ENCODE assay signal across 8 cellular contexts in genomic region chr9:133163559-133164208, GRCh38. TPM values are rescaled to one million over a fixed set of nuclear protein-coding genes. Genes with fewer than 3 reads are reported as not detected.
DNase-seq lines count a peak whose midpoint lies in the region; ATAC-seq, FAIRE-seq and TF ChIP-seq lines count a peak whose summit lies in the region.

Gene GBGT1 (minus strand): TSS chr9:133163914. CDS start chr9:133162412, 1,502 bp downstream.

- H3F3A ChIP-seq in neural cell (ENCODE audit: insufficient read depth, low read length, poor library complexity, severe bottlenecking) = no peaks in the 10 kb centered on the region

- H3K4me1 Mint-ChIP-seq in activated T-cell treated with anti-CD3 and anti-CD28 coated beads, Interleukin-2, amount 50 U/mL, for 4 hours (ENCODE audit: low read depth) = peaks cover 5% of the 10 kb centered on the region

- no peaks in the 10 kb centered on the region for H3K36me3 ChIP-seq in Karpas-422 (ENCODE audit: insufficient read depth, low read length)
- H3K36me3 ChIP-seq in neural cell (ENCODE audit: insufficient read depth, low read length) = no peaks in the 10 kb centered on the region

- peak within 1 kb of the TSS; percentile 63 for H3K4me3 ChIP-seq in Karpas-422 (ENCODE audit: low read length)
- H3K4me3 ChIP-seq in neural cell (ENCODE audit: low read length) = peak within 1 kb of the TSS; percentile 30

- H3K4me2 ChIP-seq in Karpas-422 (ENCODE audit: low read depth, low read length, poor library complexity, severe bottlenecking) (peak within 1 kb of the TSS; percentile 81), neural cell (ENCODE audit: low read length) (no peak within 1 kb of the TSS)

- no peaks in the 10 kb centered on the region for H3K9me2 ChIP-seq in Karpas-422 (replicated peaks; ENCODE audit: insufficient read depth, low read length)
- H3K9me2 ChIP-seq in neural cell (ENCODE audit: insufficient read depth, low read length) = no peaks in the 10 kb centered on the region

- H3K79me2 ChIP-seq in Karpas-422 (ENCODE audit: low read length) (no peaks in the 10 kb centered on the region), neural cell (replicated peaks; ENCODE audit: insufficient read depth, low read length) (no peaks in the 10 kb centered on the region)

- peak; percentile 41 for DNase-seq in NCI-H748 (lab: John Stamatoyannopoulos, UW; ENCODE audit: unreplicated experiment)
- no peak for DNase-seq in NCI-H748 treated with DMSO at 0.1 percent for 48 hours (lab: John Stamatoyannopoulos, UW)
- DNase-seq in Karpas-422 = peak; percentile 78
- DNase-seq in activated T-cell treated with anti-CD3 and anti-CD28 coated beads, Interleukin-2, amount 50 U/mL, for 4 hours = no peak
- peak; percentile 70 to 81 for DNase-seq in frontal cortex (ENCODE audit: low spot score in 2 of 2)
- no peak for DNase-seq in occipital lobe (lab: John Stamatoyannopoulos, UW)
- DNase-seq in cortex of kidney (lab: John Stamatoyannopoulos, UW) = no peak

- peak; percentile 73 to 76 for ATAC-seq in activated T-cell treated with anti-CD3 and anti-CD28 coated beads, Interleukin-2, amount 50 U/mL, for 4 hours

- FAIRE-seq in frontal cortex (lab: Jason Lieb, UNC) = no peak

- H3K4me1 ChIP-seq in Karpas-422 (ENCODE audit: low read length) = peaks cover 25% of the 10 kb centered on the region

- TF ChIP-seq RAD21 in neural cell (conservative IDR thresholded peaks at IDR 0.05) = no peak

- no peak within 1 kb of the TSS for H3K27ac ChIP-seq in Karpas-422 (ENCODE audit: low read length)
- no peak within 1 kb of the TSS for H3K27ac ChIP-seq in neural cell (ENCODE audit: low read length)

- H3K9me3 ChIP-seq in Karpas-422 (ENCODE audit: low read length) = no peaks in the 10 kb centered on the region
- no peaks in the 10 kb centered on the region for H3K9me3 ChIP-seq in neural cell (ENCODE audit: low read length)

- peaks cover 2% of the 10 kb centered on the region for H3K27me3 Mint-ChIP-seq in activated T-cell treated with anti-CD3 and anti-CD28 coated beads, Interleukin-2, amount 50 U/mL, for 4 hours (ENCODE audit: low read depth)

- H3K27me3 ChIP-seq in Karpas-422 (ENCODE audit: low read length) = no peaks in the 10 kb centered on the region
- peaks cover 9% of the 10 kb centered on the region for H3K27me3 ChIP-seq in neural cell (ENCODE audit: insufficient read depth, low read depth, low read length)

- peak within 1 kb of the TSS; percentile 75 for H3K4me3 Mint-ChIP-seq in activated T-cell treated with anti-CD3 and anti-CD28 coated beads, Interleukin-2, amount 50 U/mL, for 4 hours

- H2AFZ ChIP-seq in Karpas-422 (ENCODE audit: low read length) (peak within 1 kb of the TSS; percentile 61; the same call in 1 of the 2 replicates), neural cell (ENCODE audit: low read depth, low read length) (no peak within 1 kb of the TSS)

- peaks cover 2% of the 10 kb centered on the region for H3K36me3 Mint-ChIP-seq in activated T-cell treated with anti-CD3 and anti-CD28 coated beads, Interleukin-2, amount 50 U/mL, for 4 hours (ENCODE audit: insufficient read depth)

- H3K9ac ChIP-seq in Karpas-422 (ENCODE audit: low read length) = peak within 1 kb of the TSS; percentile 65
- no peak within 1 kb of the TSS for H3K9ac ChIP-seq in neural cell (ENCODE audit: low read length)

- H4K20me1 ChIP-seq in Karpas-422 (ENCODE audit: insufficient read depth, low read depth, low read length) = no peaks in the 10 kb centered on the region
- H4K20me1 ChIP-seq in neural cell (ENCODE audit: insufficient read depth) = no peaks in the 10 kb centered on the region

- no peaks in the 10 kb centered on the region for H3K9me3 Mint-ChIP-seq in activated T-cell treated with anti-CD3 and anti-CD28 coated beads, Interleukin-2, amount 50 U/mL, for 4 hours

- TF ChIP-seq CTCF in neural cell (IDR thresholded peaks at IDR 0.05; ENCODE audit: poor library complexity, severe bottlenecking) = no peak

- no peak for TF ChIP-seq EP300 in neural cell (conservative IDR thresholded peaks at IDR 0.05; ENCODE audit: poor library complexity, severe bottlenecking)

TF ChIP-seq in neural cell, 6 proteins besides CTCF, POLR2A, EP300 and RAD21:
- no peak for TF ChIP-seq REST (IDR thresholded peaks at IDR 0.05; ENCODE audit: borderline replicate concordance)
- TF ChIP-seq SMC3 (conservative IDR thresholded peaks at IDR 0.05; ENCODE audit: poor library complexity) = no peak
- TF ChIP-seq MXI1 (conservative IDR thresholded peaks at IDR 0.05; ENCODE audit: poor library complexity, severe bottlenecking) = no peak
- TF ChIP-seq EZH2 (IDR thresholded peaks at IDR 0.05; ENCODE audit: borderline replicate concordance, insufficient read depth, low read length, poor library complexity, severe bottlenecking) = no peak
- TF ChIP-seq TAF1 (IDR thresholded peaks at IDR 0.05; ENCODE audit: low read depth) = no peak
- TF ChIP-seq POLR2AphosphoS5 (IDR thresholded peaks at IDR 0.05) = no peak
TF ChIP-seq in neural cell: peak in this region for 0.

RNA-seq across cellular contexts. Expression of gene GBGT1, which starts in this region (rescaled TPM):
- total RNA-seq in Karpas-422 (2014; rRNA removed; shearing (Covaris generic); ENCODE audit: low replicate concordance) = 5.2 TPM in 2 replicates
- total RNA-seq in activated T-cell treated with anti-CD3 and anti-CD28 coated beads, Interleukin-2, amount 50 U/mL, for 4 hours = 1 to 10 TPM; 3.0 to 3.3 (median 3.2) TPM
- total RNA-seq in frontal cortex (2.0 TPM), occipital lobe (8.1 TPM)
- not detected in 2 replicates for polyA plus RNA-seq in neural cell
- polyA minus RNA-seq in neural cell = not detected in 2 replicates

Comparison
In these comparisons a context has a peak if more than half of its experiments do, and no peak if none do; other contexts are left out.
1. DNase-seq: peak in NCI-H748 (single experiment), Karpas-422 (single experiment) and frontal cortex (2 of 2); none in NCI-H748 treated with DMSO at 0.1 percent for 48 hours (single experiment), activated T-cell treated with anti-CD3 and anti-CD28 coated beads, Interleukin-2, amount 50 U/mL, for 4 hours (single experiment), occipital lobe (single experiment) and cortex of kidney (single experiment).